In the genomic region with DNA sequence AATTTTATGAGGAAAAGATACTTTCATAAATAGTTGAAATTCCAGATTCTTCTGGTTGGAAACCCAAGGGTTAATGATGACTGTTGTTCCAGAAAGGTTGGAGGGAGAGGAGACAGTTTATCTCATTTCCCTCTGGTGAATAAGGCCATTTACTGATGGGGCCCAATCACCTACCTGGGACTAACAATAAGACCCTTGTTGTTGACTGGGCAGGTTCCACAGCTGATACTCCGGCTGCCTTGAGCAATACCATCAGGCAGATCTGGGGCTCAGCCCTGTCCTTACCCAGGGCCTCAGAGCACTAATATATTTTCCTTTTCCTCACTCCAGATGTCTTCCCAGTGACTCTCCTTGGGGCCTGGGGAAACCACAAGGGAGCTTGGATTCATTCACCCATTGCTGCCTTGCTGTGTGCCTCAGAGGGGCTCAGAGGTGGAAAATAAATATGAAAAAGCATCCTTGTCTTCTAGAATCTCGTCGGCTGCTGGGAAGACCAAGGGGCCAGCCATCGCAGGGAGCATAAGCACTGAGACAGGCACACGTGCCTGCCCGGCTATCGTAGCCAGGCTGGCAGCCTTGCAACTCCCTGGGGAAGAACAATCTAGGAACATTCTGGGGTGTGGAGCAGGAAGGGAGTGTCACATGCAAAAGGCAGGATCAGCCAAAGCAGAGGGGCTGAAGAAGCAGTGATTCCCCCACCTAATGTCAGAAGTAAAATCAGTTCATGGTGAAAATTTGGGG, we compare ENCODE assay signal across 10 cellular contexts. TPM values are rescaled to one million over a fixed set of nuclear protein-coding genes. Genes with fewer than 3 reads are reported as not detected.
A peak's percentile ranks its signal among the peaks of the same experiment; 100 is the strongest.
DNase-seq lines count a peak whose midpoint lies in the region; ATAC-seq and TF ChIP-seq lines count a peak whose summit lies in the region.
"Had no signal": no experiment of that assay in that cellular context is flagged by ENCODE, and none has a peak within 500 bp of the region (broad histone marks: within the 10 kb centered on the region; RNA-seq: fewer than 3 reads in every experiment).

No MANE protein-coding gene starts in this region.

- peaks cover 32% of the 10 kb centered on the region for H3K4me1 ChIP-seq in ectodermal cell (ENCODE audit: control insufficient read depth, insufficient read depth, low read length)
- H3K4me1 ChIP-seq in left lung = peaks cover 21 to 31% of the 10 kb centered on the region in 2 donors
- peaks cover 0 to 100% (median 74%) of the 10 kb centered on the region in 4 donors for H3K4me1 ChIP-seq in tibial artery

- DNase-seq in HuH-7.5 (ENCODE audit: low spot score) (peak; percentile 49), left lung (no peak), tibial artery (peak; percentile 66 to 91), natural killer cell (no peak)
- DNase-seq in activated T-cell treated with anti-CD3 and anti-CD28 coated beads, Interleukin-2, amount 50 U/mL, for 4 hours = no peak
- no peak for DNase-seq in activated naive CD4-positive, alpha-beta T cell treated with anti-CD3 and anti-CD28 coated beads, Interleukin-2, amount 50 U/mL, for 72 hours (ENCODE audit: low spot score in 2 of 2)
- DNase-seq: activated CD4-positive, alpha-beta T cell treated with anti-CD3 and anti-CD28 coated beads for 1 hour; activated naive CD4-positive, alpha-beta T cell treated with anti-CD3 and anti-CD28 coated beads for 36 hours had no signal

- no peak overlapping the region for H3K4me3 ChIP-seq in ectodermal cell (ENCODE audit: insufficient read depth, low read depth, low read length)
- no peak overlapping the region for H3K4me3 ChIP-seq in left lung
- no peak overlapping the region for H3K4me3 ChIP-seq in tibial artery

- no peaks in the 10 kb centered on the region for H3K27me3 Mint-ChIP-seq in activated T-cell treated with anti-CD3 and anti-CD28 coated beads, Interleukin-2, amount 50 U/mL, for 4 hours (ENCODE audit: low read depth)
- no peaks in the 10 kb centered on the region for H3K27me3 Mint-ChIP-seq in natural killer cell (ENCODE audit: low read depth in 2 of 2)

- ATAC-seq in left lung (peak; percentile 12), GM21423 (IDR thresholded peaks at IDR 0.05; ENCODE audit: unreplicated experiment) (no peak), natural killer cell (no peak)
- no peak for ATAC-seq in activated T-cell treated with anti-CD3 and anti-CD28 coated beads, Interleukin-2, amount 50 U/mL, for 4 hours
- ATAC-seq in activated naive CD4-positive, alpha-beta T cell treated with anti-CD3 and anti-CD28 coated beads, Interleukin-2, amount 50 U/mL, for 72 hours = no peak

- H3K9me3 ChIP-seq in ectodermal cell (ENCODE audit: control insufficient read depth, low read length) (no peaks in the 10 kb centered on the region), left lung (no peaks in the 10 kb centered on the region), tibial artery (no peaks in the 10 kb centered on the region)

- H3K4me3 Mint-ChIP-seq in activated T-cell treated with anti-CD3 and anti-CD28 coated beads, Interleukin-2, amount 50 U/mL, for 4 hours = no peak overlapping the region
- H3K4me3 Mint-ChIP-seq in natural killer cell = no peak overlapping the region
- H3K4me3 Mint-ChIP-seq: activated naive CD4-positive, alpha-beta T cell treated with anti-CD3 and anti-CD28 coated beads for 36 hours had no signal

- TF ChIP-seq CTCF in left lung (IDR thresholded peaks at IDR 0.05) = no peak
- no peak for TF ChIP-seq CTCF in tibial artery (IDR thresholded peaks at IDR 0.05)
- TF ChIP-seq CTCF in natural killer cell (IDR thresholded peaks at IDR 0.05) = no peak

- intact Hi-C loops in left lung (cut with DNase I) (no loop called here), tibial artery (cut with DNase I; ENCODE audit: low total_unique reads) (no loop called here), natural killer cell (cut with micrococcal nuclease) (no loop called here)

- peaks cover 22% of the 10 kb centered on the region for H3K4me1 Mint-ChIP-seq in activated T-cell treated with anti-CD3 and anti-CD28 coated beads, Interleukin-2, amount 50 U/mL, for 4 hours (ENCODE audit: low read depth)
- peaks cover 22 to 40% of the 10 kb centered on the region in 2 donors for H3K4me1 Mint-ChIP-seq in natural killer cell

- H3K27ac Mint-ChIP-seq in activated naive CD4-positive, alpha-beta T cell treated with anti-CD3 and anti-CD28 coated beads, Interleukin-2, amount 50 U/mL, for 72 hours = peak overlapping the region in 1 of 2 donors; percentile 79
- no peak overlapping the region for H3K27ac Mint-ChIP-seq in natural killer cell
- H3K27ac Mint-ChIP-seq: activated naive CD4-positive, alpha-beta T cell treated with anti-CD3 and anti-CD28 coated beads for 36 hours had no signal

- H3K27me3 ChIP-seq in ectodermal cell (ENCODE audit: control insufficient read depth, insufficient read depth, low read length, poor library complexity, severe bottlenecking) (no peaks in the 10 kb centered on the region), left lung (no peaks in the 10 kb centered on the region), tibial artery (no peaks in the 10 kb centered on the region)

- H3K36me3 ChIP-seq in ectodermal cell (ENCODE audit: control insufficient read depth, insufficient read depth, low read length) (peaks cover 4% of the 10 kb centered on the region), left lung (peaks cover 0 to 20% of the 10 kb centered on the region in 2 donors), tibial artery (no peaks in the 10 kb centered on the region)

- H3K27ac ChIP-seq in ectodermal cell (ENCODE audit: insufficient read depth, low read depth, low read length, poor library complexity, severe bottlenecking) (peak overlapping the region; percentile 12), left lung (peak overlapping the region in 1 of 2 donors; percentile 35), tibial artery (peak overlapping the region; percentile 77 to 84)

- H3K36me3 Mint-ChIP-seq in activated T-cell treated with anti-CD3 and anti-CD28 coated beads, Interleukin-2, amount 50 U/mL, for 4 hours (ENCODE audit: insufficient read depth) = peaks cover 8% of the 10 kb centered on the region
- H3K36me3 Mint-ChIP-seq in activated naive CD4-positive, alpha-beta T cell treated with anti-CD3 and anti-CD28 coated beads, Interleukin-2, amount 50 U/mL, for 72 hours = no peaks in the 10 kb centered on the region
- no peaks in the 10 kb centered on the region for H3K36me3 Mint-ChIP-seq in natural killer cell

- WGBS in ectodermal cell, 2 experiments = 90 to 93% methylated on average over 7 of the region's 7 CpGs

- no peaks in the 10 kb centered on the region for H3K9me3 Mint-ChIP-seq in activated T-cell treated with anti-CD3 and anti-CD28 coated beads, Interleukin-2, amount 50 U/mL, for 4 hours
- H3K9me3 Mint-ChIP-seq in activated naive CD4-positive, alpha-beta T cell treated with anti-CD3 and anti-CD28 coated beads, Interleukin-2, amount 50 U/mL, for 72 hours = no peaks in the 10 kb centered on the region
- H3K9me3 Mint-ChIP-seq in natural killer cell = no peaks in the 10 kb centered on the region
- H3K9me3 Mint-ChIP-seq: activated naive CD4-positive, alpha-beta T cell treated with anti-CD3 and anti-CD28 coated beads for 36 hours had no signal

RNA-seq across cellular contexts. Expression of a gene that starts 54.4 kb away (rescaled TPM):
- 114 TPM for polyA plus RNA-seq in ectodermal cell (2013, experiment 1 of 4)
- 106 TPM for polyA plus RNA-seq in ectodermal cell (2013, experiment 2 of 4)
- polyA plus RNA-seq in ectodermal cell (2013, experiment 3 of 4) = 79.6 TPM
- 86.4 TPM for polyA plus RNA-seq in ectodermal cell (2013, experiment 4 of 4)
- total RNA-seq in left lung (100 to 1,000 TPM; 259 to 338 TPM), natural killer cell (100 to 1,000 TPM; 225 to 272 (median 229) TPM)
- total RNA-seq in activated T-cell treated with anti-CD3 and anti-CD28 coated beads, Interleukin-2, amount 50 U/mL, for 4 hours = 100 to 1,000 TPM; 121 to 132 (median 132) TPM
- 100 to 1,000 TPM in 1 of 2 donors, 10 to 100 TPM in 1; 67.4 to 134 TPM for total RNA-seq in activated naive CD4-positive, alpha-beta T cell treated with anti-CD3 and anti-CD28 coated beads, Interleukin-2, amount 50 U/mL, for 72 hours

Comparison
In these comparisons a context has a peak if more than half of its experiments do, and no peak if none do; other contexts are left out.
1. DNase-seq: peak in HuH-7.5 (single experiment) and tibial artery (2 of 2); none in left lung (0 of 2), activated T-cell treated with anti-CD3 and anti-CD28 coated beads, Interleukin-2, amount 50 U/mL, for 4 hours (single experiment), activated naive CD4-positive, alpha-beta T cell treated with anti-CD3 and anti-CD28 coated beads, Interleukin-2, amount 50 U/mL, for 72 hours (0 of 2) and natural killer cell (single experiment).